In genomic region chr1:119631086-119631432, GRCh38 we compare ENCODE assay signal across 10 cellular contexts. TPM values are rescaled to one million over a fixed set of nuclear protein-coding genes. Genes with fewer than 3 reads are reported as not detected.
A peak's percentile ranks its signal among the peaks of the same experiment; 100 is the strongest.
DNase-seq lines count a peak whose midpoint lies in the region; TF ChIP-seq lines count a peak whose summit lies in the region.
"Had no signal": no experiment of that assay in that cellular context is flagged by ENCODE, and none has a peak within 500 bp of the region (broad histone marks: within the 10 kb centered on the region; RNA-seq: fewer than 3 reads in every experiment).

No MANE protein-coding gene starts in this region.

- H4K5ac ChIP-seq in H9 (ENCODE audit: insufficient read length, low read depth, low read length) = no peak overlapping the region

- no peak overlapping the region for H2BK20ac ChIP-seq in H9 (ENCODE audit: low read depth, low read length, poor library complexity, severe bottlenecking)

- H3K4me1 Mint-ChIP-seq in nephron = peaks cover 78% of the 10 kb centered on the region
- H3K4me1 Mint-ChIP-seq in H9 = peaks cover 16 to 19% of the 10 kb centered on the region in 2 experiments

- peak overlapping the region in 1 of 3 experiments; percentile 45 for H3K4me3 Mint-ChIP-seq in nephron
- H3K4me3 Mint-ChIP-seq in H9 = no peak overlapping the region
- H3K4me3 Mint-ChIP-seq: activated CD8-positive, alpha-beta T cell treated with anti-CD3 and anti-CD28 coated beads, Interleukin-2, amount 10 ng/mL, durations not matched to agents 7 days and 5 days had no signal

- no peak overlapping the region for H2BK120ac ChIP-seq in H9 (ENCODE audit: low read depth, low read length, poor library complexity, severe bottlenecking)

- TF ChIP-seq CTCF in adrenal gland (IDR thresholded peaks at IDR 0.05) = no peak
- no peak for TF ChIP-seq CTCF in fibroblast of lung (conservative IDR thresholded peaks at IDR 0.05 in 1 of 2, IDR thresholded peaks at IDR 0.05 in 1 of 2; ENCODE audit: low read depth in 1 of 2, low read length in 2 of 2)
- no peak for TF ChIP-seq CTCF in nephron (IDR thresholded peaks at IDR 0.05; ENCODE audit: unreplicated experiment in 3 of 3)
- TF ChIP-seq CTCF in tibial artery (IDR thresholded peaks at IDR 0.05) = no peak
- TF ChIP-seq CTCF in H9 (conservative IDR thresholded peaks at IDR 0.05) = no peak

- peak overlapping the region; percentile 90 for H3K4me2 ChIP-seq in fibroblast of lung (ENCODE audit: extremely low read depth, insufficient read depth, low read length)
- H3K4me2 ChIP-seq in H9 (ENCODE audit: insufficient read depth, insufficient read length, low read length) = no peak overlapping the region

- TF ChIP-seq POLR2A in adrenal gland (IDR thresholded peaks at IDR 0.05) = no peak

- peaks cover 28 to 30% of the 10 kb centered on the region in 2 donors for H3K4me1 ChIP-seq in adrenal gland (replicated peaks in 1 of 2)
- H3K4me1 ChIP-seq in fibroblast of lung (ENCODE audit: control insufficient read depth, extremely low read depth, insufficient read depth, low read length) = peaks cover 40% of the 10 kb centered on the region
- H3K4me1 ChIP-seq in tibial artery = peaks cover 0 to 45% (median 41%) of the 10 kb centered on the region in 4 donors
- peaks cover 5% of the 10 kb centered on the region; the same call in 1 of the 2 replicates for H3K4me1 ChIP-seq in H9 (ENCODE audit: insufficient read depth, low read length)

- 54 to 75% (median 66%) methylated on average over 14 to 17 of the region's 17 CpGs for WGBS in adrenal gland, 4 donors
- WGBS in H9 (ENCODE audit: extremely low coverage, insufficient read length, low lambda C conversion rate) = no CpG with 5 or more reads among the region's 17 CpGs

- H3K14ac ChIP-seq in H9 (ENCODE audit: insufficient read depth, low read length) = no peak overlapping the region

- no peaks in the 10 kb centered on the region for H3K36me3 ChIP-seq in adrenal gland (replicated peaks in 1 of 2)
- H3K36me3 ChIP-seq in fibroblast of lung (ENCODE audit: control insufficient read depth, insufficient read depth, low read length) = no peaks in the 10 kb centered on the region
- no peaks in the 10 kb centered on the region for H3K36me3 ChIP-seq in tibial artery

- no peak overlapping the region for H3K23ac ChIP-seq in H9 (ENCODE audit: insufficient read length, low read depth, low read length)

- no peak overlapping the region for H2BK15ac ChIP-seq in H9 (ENCODE audit: low read depth, low read length)

- H3K27me3 ChIP-seq in adrenal gland (no peaks in the 10 kb centered on the region), fibroblast of lung (ENCODE audit: control insufficient read depth, insufficient read depth, low read length) (no peaks in the 10 kb centered on the region), tibial artery (no peaks in the 10 kb centered on the region), H9 (ENCODE audit: insufficient read depth, low read length) (no peaks in the 10 kb centered on the region)

- peaks cover 10% of the 10 kb centered on the region for H3K36me3 Mint-ChIP-seq in nephron (ENCODE audit: low read depth)
- H3K36me3 Mint-ChIP-seq in H9 (ENCODE audit: insufficient read depth in 1 of 3, low read depth in 3 of 3) = peaks cover 3 to 5% (median 3%) of the 10 kb centered on the region in 3 experiments; a peak in 6 of 7 replicates

- H4K8ac ChIP-seq in H9 (replicated peaks; ENCODE audit: insufficient read length, low read depth, low read length) = no peak overlapping the region

- H3T11ph ChIP-seq in H9 (ENCODE audit: low read length) = no peak overlapping the region

- no peak overlapping the region for H3K18ac ChIP-seq in H9 (ENCODE audit: insufficient read length, low read depth, low read length)

- peak overlapping the region in 2 of 3 experiments; percentile 97 to 98 for H3K27ac Mint-ChIP-seq in nephron
- H3K27ac Mint-ChIP-seq in H9 = no peak overlapping the region
- H3K27ac Mint-ChIP-seq: activated CD8-positive, alpha-beta T cell treated with anti-CD3 and anti-CD28 coated beads, Interleukin-2, amount 10 ng/mL, durations not matched to agents 7 days and 5 days; activated naive CD4-positive, alpha-beta T cell treated with anti-CD3 and anti-CD28 coated beads, Interleukin-2, amount 50 U/mL, for 72 hours had no signal

- H3K27ac ChIP-seq in adrenal gland = peak overlapping the region in 3 of 5 donors; percentile 10 to 72 (median 39)
- peak overlapping the region; percentile 62 for H3K27ac ChIP-seq in fibroblast of lung (ENCODE audit: insufficient read depth, low read length)
- H3K27ac ChIP-seq in tibial artery = peak overlapping the region; percentile 80
- H3K27ac ChIP-seq in H9 (ENCODE audit: insufficient read length, low read depth, low read length) = no peak overlapping the region

- no peaks in the 10 kb centered on the region for H3K9me3 Mint-ChIP-seq in nephron
- H3K9me3 Mint-ChIP-seq in H9 = no peaks in the 10 kb centered on the region
- H3K9me3 Mint-ChIP-seq: activated naive CD4-positive, alpha-beta T cell treated with anti-CD3 and anti-CD28 coated beads, Interleukin-2, amount 50 U/mL, for 72 hours had no signal

- H3K23me2 ChIP-seq in H9 (ENCODE audit: insufficient read length, low read depth, low read length, poor library complexity, severe bottlenecking) = no peaks in the 10 kb centered on the region

- H3K4me3 ChIP-seq in adrenal gland (peak overlapping the region in 2 of 4 donors; percentile 1 to 42), fibroblast of lung (replicated peaks in 1 of 4; ENCODE audit: control extremely low read depth in 1 of 4, insufficient read depth in 1 of 4, low read depth in 3 of 4, low read length in 4 of 4) (peak overlapping the region; percentile 12 to 37 (median 21)), tibial artery (peak overlapping the region; percentile 38 to 54)

- H2BK12ac ChIP-seq in H9 (ENCODE audit: insufficient read length, low read depth, low read length) = no peak overlapping the region

- no peak overlapping the region for H2BK5ac ChIP-seq in H9 (ENCODE audit: insufficient read length, low read length)

- H3K27me3 Mint-ChIP-seq in nephron (ENCODE audit: low read depth) (no peaks in the 10 kb centered on the region), H9 (ENCODE audit: low read depth) (no peaks in the 10 kb centered on the region)

- no peaks in the 10 kb centered on the region for H3K79me1 ChIP-seq in H9 (ENCODE audit: insufficient read depth, low read depth, low read length, poor library complexity, severe bottlenecking)

- no peak overlapping the region for H4K91ac ChIP-seq in H9 (ENCODE audit: insufficient read length, low read depth, low read length)

- H3K9me3 ChIP-seq in adrenal gland (replicated peaks in 1 of 3) = no peaks in the 10 kb centered on the region
- H3K9me3 ChIP-seq in fibroblast of lung (ENCODE audit: control insufficient read depth, insufficient read depth, low read depth, low read length) = no peaks in the 10 kb centered on the region
- H3K9me3 ChIP-seq in tibial artery = no peaks in the 10 kb centered on the region
- no peaks in the 10 kb centered on the region for H3K9me3 ChIP-seq in H9 (ENCODE audit: control insufficient read depth, low read depth, low read length)

- H2AFZ ChIP-seq in fibroblast of lung (ENCODE audit: low read length) (no peak overlapping the region), H9 (ENCODE audit: low read length) (no peak overlapping the region)

- H3K9ac ChIP-seq in fibroblast of lung (ENCODE audit: insufficient read depth, low read length) = peak overlapping the region; percentile 32
- no peak overlapping the region for H3K9ac ChIP-seq in H9 (ENCODE audit: extremely low read depth, insufficient read length, low read length)

- no peak overlapping the region for H3K4ac ChIP-seq in H9 (ENCODE audit: low read depth, low read length)

- no peak overlapping the region for H3K56ac ChIP-seq in H9 (ENCODE audit: insufficient read length, low read depth, low read length)

- no peak overlapping the region for H2AK5ac ChIP-seq in H9 (ENCODE audit: insufficient read length, low read length)

- H3K79me2 ChIP-seq in fibroblast of lung (ENCODE audit: control insufficient read depth, insufficient read depth, low read length) (peaks cover 74% of the 10 kb centered on the region), H9 (ENCODE audit: insufficient read depth, low read length) (peaks cover 1% of the 10 kb centered on the region; the same call in 1 of the 2 replicates)

- intact Hi-C loops in adrenal gland (cut with DNase I) = no loop called here
- intact Hi-C loops in tibial artery (cut with DNase I; ENCODE audit: low total_unique reads) = no loop called here

- DNase-seq in adrenal gland (no peak), fibroblast of lung (ENCODE audit: low read depth in 2 of 2) (no peak), tibial artery (no peak), H9 (no peak), iPS-NIHi7 (ENCODE audit: extremely low spot score) (no peak), NCI-H1694 (lab: John Stamatoyannopoulos, UW) (no peak), kidney glomerular epithelial cell (lab: John Stamatoyannopoulos, UW) (no peak)
- DNase-seq: activated CD8-positive, alpha-beta T cell treated with anti-CD3 and anti-CD28 coated beads, Interleukin-2, amount 10 ng/mL, durations not matched to agents 7 days and 5 days had no signal

- H4K20me1 ChIP-seq in fibroblast of lung (ENCODE audit: control insufficient read depth, extremely low read depth, insufficient read depth, low read length) (no peaks in the 10 kb centered on the region), H9 (ENCODE audit: control insufficient read depth, insufficient read depth, insufficient read length) (peaks cover 2% of the 10 kb centered on the region)

RNA-seq across cellular contexts. Expression of gene ZNF697, which starts 17.0 kb away (rescaled TPM):
- total RNA-seq in adrenal gland (10 to 100 TPM in 1 of 8 donors, 1 to 10 TPM in 7; 2.8 to 14.5 (median 6.3) TPM), fibroblast of lung (22.3 and 23.0 TPM in 2 replicates), H9 (2021) (17.4 and 17.9 TPM in 2 replicates)
- polyA plus RNA-seq in adrenal gland (1 to 10 TPM; 1.7 to 5.7 (median 1.9) TPM), fibroblast of lung (7.4 and 9.6 TPM in 2 replicates)
- polyA plus RNA-seq in fibroblast of lung (2012) = 7.7 and 10.0 TPM in 2 replicates
- polyA minus RNA-seq in fibroblast of lung (ENCODE audit: low replicate concordance) = 3.6 and 4.4 TPM in 2 replicates

Comparison
In these comparisons a context has a peak if more than half of its experiments do, and no peak if none do; other contexts are left out.
1. H3K27ac Mint-ChIP-seq: peak in nephron (2 of 3); none in H9 (0 of 3).